8 cellular contexts compared by ENCODE assay signal in genomic region chr17:59842901-59843652, GRCh38. TPM values are rescaled to one million over a fixed set of nuclear protein-coding genes. Genes with fewer than 3 reads are reported as not detected.
A peak's percentile ranks its signal among the peaks of the same experiment; 100 is the strongest.
DNase-seq lines count a peak whose midpoint lies in the region; ATAC-seq and TF ChIP-seq lines count a peak whose summit lies in the region.

No MANE protein-coding gene starts in this region.

- H3K4me3 ChIP-seq in foreskin fibroblast (ENCODE audit: low read depth in 1 of 2, low read length in 2 of 2), result no peak overlapping the region

- peak; percentile 71 for DNase-seq in activated naive CD4-positive, alpha-beta T cell treated with Interleukin-2 at 50 U/mL for 16 hours
- DNase-seq in activated naive CD4-positive, alpha-beta T cell (lab: John Stamatoyannopoulos, UW), result no peak
- DNase-seq in LHCN-M2 (ENCODE audit: low read depth), result peak; percentile 93
- DNase-seq in activated T-cell treated with anti-CD3 and anti-CD28 coated beads, Interleukin-2, amount 50 U/mL, for 1 hour, result peak; percentile 67
- peak; percentile 86 to 92 for DNase-seq in foreskin fibroblast
- DNase-seq in stimulated activated CD4-positive, alpha-beta T cell treated with anti-CD3 and anti-CD28 coated beads, Interleukin-12 subunit alpha, Interleukin-12 subunit beta, amount 100 ng/mL, for 4 hours, result peak; percentile 64
- no peak for DNase-seq in head of caudate nucleus

- intact Hi-C loops in head of caudate nucleus (cut with DNase I), result no loop called here

- TF ChIP-seq CTCF in foreskin fibroblast (IDR thresholded peaks at IDR 0.05; ENCODE audit: low read depth, low read length), result no peak

- no peak for ATAC-seq in GM19455 (IDR thresholded peaks at IDR 0.05; ENCODE audit: unreplicated experiment)

RNA-seq across cellular contexts. Expression of gene TUBD1, which starts 49.7 kb away (rescaled TPM):
- 1.3 and 4.8 TPM in 2 replicates for total RNA-seq in LHCN-M2 (2014; rRNA removed)
- 1.6 TPM for polyA plus RNA-seq in LHCN-M2 (2012)

RNA-seq across cellular contexts. Expression of gene RPS6KB1, which starts 49.8 kb away (rescaled TPM):
- total RNA-seq in LHCN-M2 (2014; rRNA removed), result 21.4 and 30.7 TPM in 2 replicates
- 5.9 TPM for polyA plus RNA-seq in LHCN-M2 (2012)

Comparison
In these comparisons a context has a peak if more than half of its experiments do, and no peak if none do; other contexts are left out.
1. DNase-seq: peak in activated naive CD4-positive, alpha-beta T cell treated with Interleukin-2 at 50 U/mL for 16 hours (single experiment), LHCN-M2 (single experiment), activated T-cell treated with anti-CD3 and anti-CD28 coated beads, Interleukin-2, amount 50 U/mL, for 1 hour (single experiment), foreskin fibroblast (2 of 2) and stimulated activated CD4-positive, alpha-beta T cell treated with anti-CD3 and anti-CD28 coated beads, Interleukin-12 subunit alpha, Interleukin-12 subunit beta, amount 100 ng/mL, for 4 hours (single experiment); none in activated naive CD4-positive, alpha-beta T cell (0 of 4) and head of caudate nucleus (0 of 42).